ENCODE assay signal across 8 cellular contexts in genomic region chr16:67883872-67884261, GRCh38. TPM values are rescaled to one million over a fixed set of nuclear protein-coding genes. Genes with fewer than 3 reads are reported as not detected.
A peak's percentile ranks its signal among the peaks of the same experiment; 100 is the strongest.
DNase-seq lines count a peak whose midpoint lies in the region; ATAC-seq and TF ChIP-seq lines count a peak whose summit lies in the region.

No MANE protein-coding gene starts in this region.

- peaks cover 66% of the 10 kb centered on the region for H3K36me3 ChIP-seq in NT2/D1 (ENCODE audit: insufficient read depth, insufficient read length, low read length)
- H3K36me3 ChIP-seq in upper lobe of right lung = peaks cover 54% of the 10 kb centered on the region

- H3K27ac Mint-ChIP-seq in activated T-cell treated with anti-CD3 and anti-CD28 coated beads, Interleukin-2, amount 50 U/mL, for 72 hours = no peak overlapping the region

- H3K4me1 ChIP-seq in NT2/D1 (ENCODE audit: insufficient read depth, insufficient read length) (peaks cover 20% of the 10 kb centered on the region), upper lobe of right lung (peaks cover 4% of the 10 kb centered on the region)

- ATAC-seq in activated T-cell treated with anti-CD3 and anti-CD28 coated beads, Interleukin-2, amount 50 U/mL, for 72 hours (replicated peaks in 1 of 2) = peak; percentile 80 to 81
- ATAC-seq in upper lobe of right lung = peak; percentile 75
- no peak for ATAC-seq in HG02623 (IDR thresholded peaks at IDR 0.05; ENCODE audit: unreplicated experiment)

- H3K4me3 ChIP-seq in NT2/D1 (ENCODE audit: insufficient read length, low read depth) (no peak overlapping the region), fibroblast of pulmonary artery (replicated peaks; ENCODE audit: low read depth, low read length) (no peak overlapping the region), upper lobe of right lung (no peak overlapping the region)

- peaks cover 5% of the 10 kb centered on the region for H3K4me1 Mint-ChIP-seq in activated T-cell treated with anti-CD3 and anti-CD28 coated beads, Interleukin-2, amount 50 U/mL, for 72 hours (ENCODE audit: low read depth)

- H3K9me3 Mint-ChIP-seq in activated T-cell treated with anti-CD3 and anti-CD28 coated beads, Interleukin-2, amount 50 U/mL, for 72 hours = no peaks in the 10 kb centered on the region

- TF ChIP-seq CTCF in fibroblast of pulmonary artery (IDR thresholded peaks at IDR 0.05; ENCODE audit: low read length, missing control alignments) (peak; percentile 84), upper lobe of right lung (IDR thresholded peaks at IDR 0.05) (peak; percentile 91)

- peaks cover 6 to 10% of the 10 kb centered on the region in 2 donors for H3K36me3 Mint-ChIP-seq in activated T-cell treated with anti-CD3 and anti-CD28 coated beads, Interleukin-2, amount 50 U/mL, for 72 hours (ENCODE audit: insufficient read depth in 2 of 2)

- intact Hi-C loops in posterior vena cava (cut with DNase I) = loop anchor here in 1 of 2 donors (5.0 kb wide), 1 partner anchor 43 kb away; no protein-coding TSS in a partner anchor
- intact Hi-C loops in upper lobe of right lung (cut with DNase I) = loop anchor here (10.0 kb wide), 1 partner anchor 161 kb away; no protein-coding TSS in a partner anchor

- H3K27me3 Mint-ChIP-seq in activated T-cell treated with anti-CD3 and anti-CD28 coated beads, Interleukin-2, amount 50 U/mL, for 72 hours (ENCODE audit: low read depth) = no peaks in the 10 kb centered on the region

- DNase-seq in NCI-H748 (lab: John Stamatoyannopoulos, UW; ENCODE audit: unreplicated experiment) = peak; percentile 36
- DNase-seq in NCI-H748 treated with DMSO at 0.1 percent for 48 hours (lab: John Stamatoyannopoulos, UW) = no peak
- no peak for DNase-seq in NT2/D1 (ENCODE audit: low read depth, low spot score)
- DNase-seq in activated T-cell treated with anti-CD3 and anti-CD28 coated beads, Interleukin-2, amount 50 U/mL, for 72 hours = peak; percentile 78 to 85
- peak; percentile 56 for DNase-seq in fibroblast of pulmonary artery (ENCODE audit: low read depth)
- DNase-seq in posterior vena cava (ENCODE audit: low spot score) = peak; percentile 87
- peak; percentile 87 for DNase-seq in upper lobe of right lung

- H3K27me3 ChIP-seq in NT2/D1 (ENCODE audit: insufficient read depth, insufficient read length) = no peaks in the 10 kb centered on the region
- no peaks in the 10 kb centered on the region for H3K27me3 ChIP-seq in upper lobe of right lung

- H3K9ac ChIP-seq in NT2/D1 (ENCODE audit: insufficient read length, low read depth) = peak overlapping the region; percentile 50

- no peak overlapping the region for H3K27ac ChIP-seq in upper lobe of right lung

- H3K4me3 Mint-ChIP-seq in activated T-cell treated with anti-CD3 and anti-CD28 coated beads, Interleukin-2, amount 50 U/mL, for 72 hours = no peak overlapping the region

- H3K9me3 ChIP-seq in NT2/D1 (ENCODE audit: insufficient read depth, low read length) (no peaks in the 10 kb centered on the region), upper lobe of right lung (no peaks in the 10 kb centered on the region)

RNA-seq across cellular contexts. Expression of gene NRN1L, which starts 0.8 kb away (rescaled TPM):
- total RNA-seq in activated T-cell treated with anti-CD3 and anti-CD28 coated beads, Interleukin-2, amount 50 U/mL, for 72 hours = 1 to 10 TPM in 1 of 2 donors, under 1 TPM in 1; 0.60 to 1.9 TPM
- total RNA-seq in posterior vena cava = not detected
- total RNA-seq in upper lobe of right lung = 0.69 TPM

RNA-seq across cellular contexts. Expression of gene PSKH1, which starts 9.2 kb away (rescaled TPM):
- 10 to 100 TPM; 16.1 to 16.2 TPM for total RNA-seq in activated T-cell treated with anti-CD3 and anti-CD28 coated beads, Interleukin-2, amount 50 U/mL, for 72 hours
- total RNA-seq in posterior vena cava (10 to 100 TPM; 25.7 to 27.0 TPM), upper lobe of right lung (29.7 TPM)

RNA-seq across cellular contexts. Expression of gene EDC4, which starts 11.0 kb away (rescaled TPM):
- 10 to 100 TPM; 82.9 to 86.4 TPM for total RNA-seq in activated T-cell treated with anti-CD3 and anti-CD28 coated beads, Interleukin-2, amount 50 U/mL, for 72 hours
- 10 to 100 TPM; 37.4 to 43.1 TPM for total RNA-seq in posterior vena cava
- 48.8 TPM for total RNA-seq in upper lobe of right lung

RNA-seq across cellular contexts. Expression of gene CENPT, which starts 36.4 kb away (rescaled TPM):
- total RNA-seq in activated T-cell treated with anti-CD3 and anti-CD28 coated beads, Interleukin-2, amount 50 U/mL, for 72 hours = 10 to 100 TPM; 43.6 to 59.4 TPM
- total RNA-seq in posterior vena cava (10 to 100 TPM; 38.7 to 40.3 TPM), upper lobe of right lung (30.0 TPM)

RNA-seq across cellular contexts. Expression of gene NUTF2, which starts 37.1 kb away (rescaled TPM):
- 10 to 100 TPM; 80.8 to 90.1 TPM for total RNA-seq in activated T-cell treated with anti-CD3 and anti-CD28 coated beads, Interleukin-2, amount 50 U/mL, for 72 hours
- total RNA-seq in posterior vena cava (10 to 100 TPM; 81.7 to 99.1 TPM), upper lobe of right lung (55.0 TPM)

Comparison
In these comparisons a context has a peak if more than half of its experiments do, and no peak if none do; other contexts are left out.
1. DNase-seq: peak in NCI-H748 (single experiment), activated T-cell treated with anti-CD3 and anti-CD28 coated beads, Interleukin-2, amount 50 U/mL, for 72 hours (2 of 2), fibroblast of pulmonary artery (single experiment), posterior vena cava (single experiment) and upper lobe of right lung (single experiment); none in NCI-H748 treated with DMSO at 0.1 percent for 48 hours (single experiment) and NT2/D1 (single experiment).